In the genomic region with DNA sequence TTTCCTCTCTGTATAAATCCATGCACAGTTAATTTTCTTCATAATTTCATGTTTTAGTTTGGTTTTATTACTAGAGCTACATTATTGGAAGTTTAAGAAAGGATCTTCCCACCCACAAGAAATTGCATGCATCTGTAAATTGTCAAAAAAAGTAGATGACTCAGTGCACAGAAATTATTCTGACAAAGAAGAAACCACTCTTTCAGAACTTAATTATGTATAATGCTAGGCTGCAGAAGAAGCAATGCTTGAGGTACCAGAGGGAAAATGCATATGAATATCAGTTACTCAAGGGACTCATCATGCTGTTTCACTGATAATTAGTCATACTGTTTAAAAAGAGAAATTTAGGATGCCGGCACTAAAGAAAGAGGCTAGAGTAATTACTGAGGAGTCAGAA, we compare ENCODE assay signal across 34 cellular contexts.
A peak's percentile ranks its signal among the peaks of the same experiment; 100 is the strongest.
DNase-seq lines count a peak whose midpoint lies in the region; ATAC-seq, FAIRE-seq and TF ChIP-seq lines count a peak whose summit lies in the region.
"Had no signal": no experiment of that assay in that cellular context is flagged by ENCODE, and none has a peak within 500 bp of the region (broad histone marks: within the 10 kb centered on the region; RNA-seq: fewer than 3 reads in every experiment).

No MANE protein-coding gene starts in this region.

- no peak overlapping the region for H3K4me3 ChIP-seq in AG10803 (ENCODE audit: low read length)
- H3K4me3 ChIP-seq in bronchial epithelial cell (ENCODE audit: low read depth, low read length) = no peak overlapping the region
- H3K4me3 ChIP-seq: ascending aorta, GM12878, left ventricle myocardium inferior, MG63, SJSA1, skin epidermis, testis, vagina had no signal

- no peaks in the 10 kb centered on the region for H3K36me3 ChIP-seq in bronchial epithelial cell (ENCODE audit: control insufficient read depth, insufficient read depth, low read length)
- H3K36me3 ChIP-seq: ascending aorta, left ventricle myocardium inferior, MG63, SJSA1, vagina had no signal

- H3K27me3 ChIP-seq in bronchial epithelial cell (ENCODE audit: control insufficient read depth, insufficient read depth, low read length) = no peaks in the 10 kb centered on the region
- H3K27me3 ChIP-seq: ascending aorta, MG63, SJSA1, testis, vagina had no signal

- FAIRE-seq in bronchial epithelial cell (lab: Jason Lieb, UNC) = no peak
- FAIRE-seq: colon, GM12878, GM19239 had no signal

- ATAC-seq in GM18520 (IDR thresholded peaks at IDR 0.05; ENCODE audit: unreplicated experiment) (no peak), HG03108 (IDR thresholded peaks at IDR 0.05; ENCODE audit: unreplicated experiment) (no peak)
- ATAC-seq: activated CD8-positive, alpha-beta memory T cell treated with anti-CD3 and anti-CD28 coated beads, Interleukin-2, amount 10 ng/mL, durations not matched to agents 7 days and 5 days; GM12878; Panc1; stimulated activated memory B cell treated with anti-CD40 and anti-IgM and Interleukin-4, amounts not matched to agents 10 μg/mL and 1 μg/mL and 100 μg/mL, for 72 hours; T-helper 17 cell had no signal

- TF ChIP-seq CTCF in AG10803 (conservative IDR thresholded peaks at IDR 0.05; ENCODE audit: low read length) (no peak), bronchial epithelial cell (IDR thresholded peaks at IDR 0.05; ENCODE audit: insufficient read depth, low read length, severe bottlenecking) (no peak)

- peak; percentile 69 for DNase-seq in AG10803 (ENCODE audit: low read depth)
- peak; percentile 47 for DNase-seq in HS-5 (ENCODE audit: low read depth)
- peak; percentile 22 for DNase-seq in bronchial epithelial cell (ENCODE audit: low read depth)
- peak; percentile 3 for DNase-seq in kidney tubule cell (ENCODE audit: low spot score)
- no peak for DNase-seq in mesenteric fat pad (ENCODE audit: low spot score)
- DNase-seq in A172 (ENCODE audit: low spot score) = no peak
- DNase-seq: activated CD4-positive, alpha-beta T cell treated with anti-CD3 and anti-CD28 coated beads, Interleukin-2, amount 10 ng/mL, durations not matched to agents 7 days and 5 days; activated CD8-positive, alpha-beta memory T cell treated with anti-CD3 and anti-CD28 coated beads, Interleukin-2, amount 10 ng/mL, durations not matched to agents 7 days and 5 days; activated naive CD4-positive, alpha-beta T cell treated with anti-CD3 and anti-CD28 coated beads, Interleukin-2, amount 50 U/mL, for 16 hours; CD4-positive, alpha-beta T cell; DMS153; GF-D8; GOT3; immature natural killer cell; left ventricle myocardium inferior; MG63; NCI-H1436 treated with DMSO at 0.1 percent for 48 hours; NCI-H510A treated with DMSO at 0.1 percent for 48 hours; nephron progenitor cell; NK-92 treated with Interleukin-12 subunit alpha and Interleukin-12 subunit beta, amount 100 ng/mL, for 24 hours; stimulated activated CD4-positive, alpha-beta T cell treated with anti-CD3 and anti-CD28 coated beads, Interleukin-2, amount 100 ng/mL, for 24 hours; T-helper 17 cell; testis had no signal

Comparison
In these comparisons a context has a peak if more than half of its experiments do, and no peak if none do; other contexts are left out.
1. DNase-seq: peak in AG10803 (single experiment), HS-5 (single experiment), bronchial epithelial cell (single experiment) and kidney tubule cell (single experiment); none in mesenteric fat pad (single experiment) and A172 (single experiment).